Comparison of ENCODE assay signal across 21 cellular contexts in genomic region chr20:15834857-15835256, GRCh38.
DNase-seq lines count a peak whose midpoint lies in the region; ATAC-seq and TF ChIP-seq lines count a peak whose summit lies in the region.
"Had no signal": no experiment of that assay in that cellular context is flagged by ENCODE, and none has a peak within 500 bp of the region (broad histone marks: within the 10 kb centered on the region; RNA-seq: fewer than 3 reads in every experiment).

No MANE protein-coding gene starts in this region.

- no peak overlapping the region for H3K4me3 Mint-ChIP-seq in CD4-positive, alpha-beta memory T cell
- H3K4me3 Mint-ChIP-seq: activated CD4-positive, alpha-beta memory T cell treated with anti-CD3 and anti-CD28 coated beads, Interleukin-2, amount 10 ng/mL, durations not matched to agents 7 days and 5 days; activated T-cell treated with anti-CD3 and anti-CD28 coated beads, Interleukin-2, amount 50 U/mL, for 24 hours; dendritic cell treated with granulocyte-macrophage colony-stimulating factor and Interleukin-4, amounts not matched to agents 40 ng/mL and 50 ng/mL, for 4 days; HFFc6; T-helper 1 cell treated with Interleukin-12 subunit alpha and Interleukin-12 subunit beta and Interleukin-4 antibody, amounts not matched to agents 30 μg/mL and 1 μg/mL, for 36 hours had no signal

- POLR2A ChIA-PET in HEK293 (lab: Yijun Ruan, JAX), result no interaction called here
- POLR2A ChIA-PET in CD4-positive, alpha-beta memory T cell (lab: Charles Lee; ENCODE audit: partially characterized antibody), result no interaction called here

- CTCF ChIA-PET in HEK293 (lab: Yijun Ruan, JAX), result no interaction called here
- CTCF ChIA-PET in CD4-positive, alpha-beta memory T cell (lab: Charles Lee; ENCODE audit: partially characterized antibody), result no interaction called here

- H3K4me1 ChIP-seq in HEK293 (ENCODE audit: control insufficient read depth, insufficient read depth, low read length), result no peaks in the 10 kb centered on the region
- H3K4me1 ChIP-seq in CD4-positive, alpha-beta memory T cell (ENCODE audit: insufficient read depth, low read length), result no peaks in the 10 kb centered on the region

- no peaks in the 10 kb centered on the region for H3K36me3 Mint-ChIP-seq in CD4-positive, alpha-beta memory T cell

- H3K36me3 ChIP-seq in HEK293 (ENCODE audit: control insufficient read depth in 2 of 2, insufficient read depth in 1 of 2, low read length in 2 of 2), result no peaks in the 10 kb centered on the region
- no peaks in the 10 kb centered on the region for H3K36me3 ChIP-seq in CD4-positive, alpha-beta memory T cell (ENCODE audit: insufficient read depth, low read length)
- H3K36me3 ChIP-seq: WERI-Rb-1 had no signal

- H3K27ac ChIP-seq in HEK293 (ENCODE audit: extremely low read depth, low read depth, low read length), result no peak overlapping the region
- H3K27ac ChIP-seq in CD4-positive, alpha-beta memory T cell (ENCODE audit: low read depth, low read length), result no peak overlapping the region
- H3K27ac ChIP-seq: WERI-Rb-1 had no signal

- no peak overlapping the region for H3K27ac Mint-ChIP-seq in CD4-positive, alpha-beta memory T cell
- H3K27ac Mint-ChIP-seq: activated CD4-positive, alpha-beta memory T cell treated with anti-CD3 and anti-CD28 coated beads, Interleukin-2, amount 10 ng/mL, durations not matched to agents 7 days and 5 days; activated T-cell treated with anti-CD3 and anti-CD28 coated beads, Interleukin-2, amount 50 U/mL, for 24 hours; dendritic cell treated with granulocyte-macrophage colony-stimulating factor and Interleukin-4, amounts not matched to agents 40 ng/mL and 50 ng/mL, for 4 days; HFFc6; T-helper 1 cell treated with Interleukin-12 subunit alpha and Interleukin-12 subunit beta and Interleukin-4 antibody, amounts not matched to agents 30 μg/mL and 1 μg/mL, for 36 hours had no signal

- no peak overlapping the region for H3K4me3 ChIP-seq in HEK293 (ENCODE audit: low read depth, low read length)
- H3K4me3 ChIP-seq in CD4-positive, alpha-beta memory T cell (ENCODE audit: low read length in 2 of 2), result no peak overlapping the region

- no peaks in the 10 kb centered on the region for H3K9me3 ChIP-seq in HEK293 (ENCODE audit: control insufficient read depth, insufficient read depth, low read depth, low read length)
- no peaks in the 10 kb centered on the region for H3K9me3 ChIP-seq in CD4-positive, alpha-beta memory T cell (ENCODE audit: control insufficient read depth in 1 of 2, low read length in 2 of 2)

- H3K9me3 Mint-ChIP-seq in CD4-positive, alpha-beta memory T cell, result peaks cover 0 to 5% (median under 1%) of the 10 kb centered on the region in 8 donors
- H3K9me3 Mint-ChIP-seq: dendritic cell treated with granulocyte-macrophage colony-stimulating factor and Interleukin-4, amounts not matched to agents 40 ng/mL and 50 ng/mL, for 4 days had no signal

- DNase-seq in NCI-H2029 (lab: John Stamatoyannopoulos, UW) (peak; percentile 83), NCI-H82 treated with DMSO at 0.1 percent for 48 hours (lab: John Stamatoyannopoulos, UW; ENCODE audit: unreplicated experiment) (peak; percentile 42), mucosa of gallbladder (ENCODE audit: low spot score) (peak; percentile 11), glomerular visceral epithelial cell (ENCODE audit: extremely low spot score) (no peak)
- no peak for DNase-seq in CD4-positive, alpha-beta memory T cell
- no peak for DNase-seq in activated T-cell treated with anti-CD3 and anti-CD28 coated beads, Interleukin-2, amount 50 U/mL, for 48 hours
- DNase-seq: activated CD4-positive, alpha-beta memory T cell treated with anti-CD3 and anti-CD28 coated beads, Interleukin-2, amount 10 ng/mL, durations not matched to agents 7 days and 5 days; activated naive CD4-positive, alpha-beta T cell treated with anti-CD3 and anti-CD28 coated beads, Interleukin-2, amount 50 U/mL, for 16 hours; activated T-cell treated with anti-CD3 and anti-CD28 coated beads, Interleukin-2, amount 50 U/mL, for 24 hours; foreskin melanocyte; GDM1; HFFc6; Kasumi-1; mesendoderm; NCI-H2107; SHP77; WERI-Rb-1 had no signal

- H3K4me1 Mint-ChIP-seq in CD4-positive, alpha-beta memory T cell, result no peaks in the 10 kb centered on the region
- H3K4me1 Mint-ChIP-seq: activated CD4-positive, alpha-beta memory T cell treated with anti-CD3 and anti-CD28 coated beads, Interleukin-2, amount 10 ng/mL, durations not matched to agents 7 days and 5 days had no signal

- no peaks in the 10 kb centered on the region for H3K27me3 Mint-ChIP-seq in CD4-positive, alpha-beta memory T cell
- H3K27me3 Mint-ChIP-seq: activated CD4-positive, alpha-beta memory T cell treated with anti-CD3 and anti-CD28 coated beads, Interleukin-2, amount 10 ng/mL, durations not matched to agents 7 days and 5 days; activated T-cell treated with anti-CD3 and anti-CD28 coated beads, Interleukin-2, amount 50 U/mL, for 24 hours had no signal

- H3K27me3 ChIP-seq in CD4-positive, alpha-beta memory T cell (ENCODE audit: insufficient read depth, low read length), result no peaks in the 10 kb centered on the region

- ATAC-seq in HG02973 (IDR thresholded peaks at IDR 0.05; ENCODE audit: unreplicated experiment), result no peak

- intact Hi-C loops in CD4-positive, alpha-beta memory T cell (cut with micrococcal nuclease), result no loop called here

- TF ChIP-seq CTCF in HEK293 (tag by site-specific recombination; IDR thresholded peaks at IDR 0.05), result no peak

TF ChIP-seq in HEK293, 187 proteins besides CTCF, POLR2A, EP300 and RAD21:
- no peak for TF ChIP-seq KLF1 (tag by site-specific recombination; IDR thresholded peaks at IDR 0.05)
- no peak for TF ChIP-seq ZNF580 (tag by site-specific recombination; IDR thresholded peaks at IDR 0.05)
- TF ChIP-seq GLIS1 (tag by site-specific recombination; IDR thresholded peaks at IDR 0.05), result peak; percentile 24; the same call in 1 of the 2 replicates
- TF ChIP-seq ZNF518A (tag by site-specific recombination; conservative IDR thresholded peaks at IDR 0.05; ENCODE audit: low read depth), result no peak

Comparison
In these comparisons a context has a peak if more than half of its experiments do, and no peak if none do; other contexts are left out.
1. DNase-seq: peak in NCI-H2029 (single experiment), NCI-H82 treated with DMSO at 0.1 percent for 48 hours (single experiment) and mucosa of gallbladder (single experiment); none in CD4-positive, alpha-beta memory T cell (0 of 5), glomerular visceral epithelial cell (single experiment) and activated T-cell treated with anti-CD3 and anti-CD28 coated beads, Interleukin-2, amount 50 U/mL, for 48 hours (0 of 2).